In the genomic region with DNA sequence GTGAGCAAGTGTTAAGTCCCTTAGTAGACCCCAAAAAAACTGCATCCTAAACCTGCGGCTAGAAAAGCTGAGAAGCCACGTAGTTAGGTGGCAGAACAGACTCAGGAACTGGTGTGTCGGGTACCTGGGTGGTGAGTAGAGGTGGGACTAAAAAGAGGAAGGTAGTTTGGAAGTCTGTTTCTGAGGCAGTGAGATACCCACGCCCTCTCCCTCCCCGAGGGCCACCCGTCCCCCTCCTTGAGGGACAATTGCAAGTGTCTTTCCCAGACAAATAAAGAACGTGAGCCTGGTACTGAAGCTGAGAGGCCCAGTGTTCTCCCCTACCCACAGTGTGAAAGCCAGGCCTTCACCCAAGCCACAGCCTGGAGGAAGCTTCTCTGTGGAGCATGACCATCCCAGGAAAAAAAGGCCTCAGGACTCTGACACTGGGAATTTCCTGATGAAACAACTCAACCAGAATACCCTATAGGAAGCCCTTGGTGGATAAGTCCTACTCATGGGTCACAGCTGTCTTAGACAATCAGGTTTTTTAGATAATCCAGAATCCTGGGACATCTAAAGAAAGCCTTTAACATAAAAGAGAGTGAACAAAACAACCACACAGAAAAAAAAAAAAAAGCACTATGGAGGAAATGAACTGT, we compare ENCODE assay signal across 10 cellular contexts. TPM values are rescaled to one million over a fixed set of nuclear protein-coding genes. Genes with fewer than 3 reads are reported as not detected.
DNase-seq lines count a peak whose midpoint lies in the region; ATAC-seq, FAIRE-seq and TF ChIP-seq lines count a peak whose summit lies in the region.
"Had no signal": no experiment of that assay in that cellular context is flagged by ENCODE, and none has a peak within 500 bp of the region (broad histone marks: within the 10 kb centered on the region; RNA-seq: fewer than 3 reads in every experiment).

No MANE protein-coding gene starts in this region.

- no peaks in the 10 kb centered on the region for H3K27me3 ChIP-seq in keratinocyte (ENCODE audit: control insufficient read depth, extremely low read depth, insufficient read depth, low read length)
- no peaks in the 10 kb centered on the region for H3K27me3 ChIP-seq in A673 (replicated peaks; ENCODE audit: insufficient read depth, low read depth, low read length, poor library complexity)
- no peaks in the 10 kb centered on the region for H3K27me3 ChIP-seq in GM23248 (replicated peaks; ENCODE audit: insufficient read depth)
- H3K27me3 ChIP-seq: BE2C had no signal

- peak; percentile 41 for FAIRE-seq in keratinocyte (lab: Jason Lieb, UNC)

- H4K20me1 ChIP-seq in keratinocyte (ENCODE audit: control insufficient read depth, extremely low read depth, insufficient read depth, low read length) (no peaks in the 10 kb centered on the region), GM23248 (ENCODE audit: insufficient read depth) (no peaks in the 10 kb centered on the region)

- H3K27ac ChIP-seq in keratinocyte (ENCODE audit: control insufficient read depth, insufficient read depth, low read length) (no peak overlapping the region), A673 (ENCODE audit: low read depth, low read length, poor library complexity, severe bottlenecking) (no peak overlapping the region), GM23248 (no peak overlapping the region)

- no peaks in the 10 kb centered on the region for H3K9me1 ChIP-seq in keratinocyte (ENCODE audit: control insufficient read depth, extremely low read depth, insufficient read depth, low read length)

- H3K4me3 ChIP-seq in keratinocyte (ENCODE audit: control insufficient read depth in 2 of 3, extremely low read depth in 1 of 3, insufficient read depth in 2 of 3, low read depth in 1 of 3, low read length in 3 of 3) (no peak overlapping the region), A673 (ENCODE audit: low read depth, low read length, poor library complexity, severe bottlenecking) (no peak overlapping the region), GM23248 (no peak overlapping the region)

- H3K36me3 ChIP-seq in keratinocyte (ENCODE audit: control insufficient read depth in 2 of 2, extremely low read depth in 1 of 2, insufficient read depth in 2 of 2, low read length in 2 of 2) (no peaks in the 10 kb centered on the region), A673 (ENCODE audit: insufficient read depth, low read length, poor library complexity, severe bottlenecking) (no peaks in the 10 kb centered on the region), GM23248 (ENCODE audit: low read depth) (no peaks in the 10 kb centered on the region)
- H3K36me3 ChIP-seq: BE2C had no signal

- no peak overlapping the region for H3K4me2 ChIP-seq in keratinocyte (ENCODE audit: control insufficient read depth, extremely low read depth, insufficient read depth, low read depth, low read length)
- H3K4me2 ChIP-seq in GM23248 (ENCODE audit: unreplicated experiment) = no peak overlapping the region

- ATAC-seq in GM18498 (IDR thresholded peaks at IDR 0.05; ENCODE audit: unreplicated experiment) = peak; percentile 59
- ATAC-seq in GM21576 (IDR thresholded peaks at IDR 0.05; ENCODE audit: unreplicated experiment) = peak; percentile 83
- no peak for ATAC-seq in GM19467 (IDR thresholded peaks at IDR 0.05; ENCODE audit: unreplicated experiment)
- ATAC-seq in GM21723 (IDR thresholded peaks at IDR 0.05; ENCODE audit: unreplicated experiment) = no peak

- in situ Hi-C loops in GM23248 (cut with MboI) = no loop called here

- WGBS in GM23248 (ENCODE audit: low coverage in 1 of 2, low lambda C conversion rate in 2 of 2, missing lambda C conversion rate in 2 of 2), 2 experiments = 69 to 74% methylated on average over 7 of the region's 7 CpGs

- no peaks in the 10 kb centered on the region for H3K9me3 ChIP-seq in keratinocyte (ENCODE audit: control insufficient read depth, low read depth, low read length)
- no peaks in the 10 kb centered on the region for H3K9me3 ChIP-seq in A673 (ENCODE audit: low read depth, low read length, poor library complexity, severe bottlenecking)
- H3K9me3 ChIP-seq in GM23248 (ENCODE audit: low read depth) = no peaks in the 10 kb centered on the region
- H3K9me3 ChIP-seq: BE2C had no signal

- intact Hi-C loops in A673 (cut with micrococcal nuclease; ENCODE audit: unreplicated experiment) = no loop called here

- dilution Hi-C loops in keratinocyte (cut with MboI; ENCODE audit: extremely low pct_ligation_motif_present, low sequenced_read_pairs) = no loop called here

- TF ChIP-seq CTCF in keratinocyte (optimal IDR thresholded peaks at IDR 0.05 in 1 of 3, IDR thresholded peaks at IDR 0.05 in 1 of 3, conservative IDR thresholded peaks at IDR 0.05 in 1 of 3; ENCODE audit: extremely low read depth in 1 of 3, insufficient read depth in 2 of 3, low read length in 3 of 3) = no peak
- TF ChIP-seq CTCF in A673 (conservative IDR thresholded peaks at IDR 0.05; ENCODE audit: low read depth, low read length) = no peak

- H3K4me1 ChIP-seq in keratinocyte (ENCODE audit: control insufficient read depth, extremely low read depth, insufficient read depth, low read length) = no peaks in the 10 kb centered on the region
- H3K4me1 ChIP-seq in A673 (ENCODE audit: insufficient read depth, low read length, poor library complexity, severe bottlenecking) = no peaks in the 10 kb centered on the region
- H3K4me1 ChIP-seq in GM23248 (ENCODE audit: insufficient read depth) = no peaks in the 10 kb centered on the region
- H3K4me1 ChIP-seq: BE2C had no signal

- no peaks in the 10 kb centered on the region for H3K9me2 ChIP-seq in GM23248 (ENCODE audit: insufficient read depth)

- DNase-seq in NOMO-1 treated with DMSO at 0.1 percent for 48 hours (lab: John Stamatoyannopoulos, UW; ENCODE audit: unreplicated experiment) (peak; percentile 42), keratinocyte (ENCODE audit: low read depth, low spot score) (no peak), A673 (ENCODE audit: low spot score) (no peak), GM23248 (no peak)
- DNase-seq: BE2C; stimulated activated CD4-positive, alpha-beta T cell treated with anti-CD3 and anti-CD28 coated beads, Interleukin-15, amount 100 ng/mL, for 24 hours had no signal

- H3K9ac ChIP-seq in keratinocyte (ENCODE audit: control insufficient read depth, extremely low read depth, insufficient read depth, low read length) (no peak overlapping the region), GM23248 (no peak overlapping the region)

- CTCF ChIA-PET in A673 (lab: Charles Lee) = no interaction called here

- H3K79me2 ChIP-seq in keratinocyte (ENCODE audit: control insufficient read depth, insufficient read depth, low read length) (no peaks in the 10 kb centered on the region), GM23248 (ENCODE audit: insufficient read depth) (no peaks in the 10 kb centered on the region)

- no peak overlapping the region for H2AFZ ChIP-seq in keratinocyte (ENCODE audit: control insufficient read depth, low read length)
- H2AFZ ChIP-seq in GM23248 = no peak overlapping the region

- no TSS peak for BruUV-seq in A673 (replicated peaks; lab: Mats Ljungman, UMichigan)

- H3F3A ChIP-seq in GM23248 (ENCODE audit: insufficient read depth) = no peaks in the 10 kb centered on the region

- POLR2A ChIA-PET in A673 (lab: Charles Lee; ENCODE audit: low non-redundant PET) = no interaction called here

RNA-seq across cellular contexts. Expression of gene CD74, which starts 7.0 kb away (rescaled TPM):
- 0.71 to 1.8 TPM (median 1.3 TPM) in 3 replicates for polyA plus RNA-seq in keratinocyte
- 0.24 TPM for polyA plus RNA-seq in keratinocyte (2011; ENCODE audit: low read depth)
- polyA plus RNA-seq in keratinocyte (2011; cell fraction: cytosol; rRNA removed) = 1.1 and 1.5 TPM in 2 replicates
- 1.8 and 2.2 TPM in 2 replicates for polyA plus RNA-seq in keratinocyte (2011; cell fraction: nucleus; rRNA removed)
- polyA plus RNA-seq in keratinocyte (2012; ENCODE audit: low replicate concordance) = 0.52 and 2.0 TPM in 2 replicates
- polyA minus RNA-seq in keratinocyte = 0.90 to 1.9 TPM (median 0.96 TPM) in 3 replicates
- not detected for polyA minus RNA-seq in keratinocyte (2011; cell fraction: cytosol; rRNA and poly(A)+ RNA removed)
- polyA minus RNA-seq in keratinocyte (2011; cell fraction: nucleus; rRNA and poly(A)+ RNA removed) = 0.32 and 2.6 TPM in 2 replicates
- total RNA-seq in A673 (2021) = not detected in 2 replicates
- total RNA-seq in GM23248 (2014; rRNA removed; shearing (Covaris generic)) = 0.25 TPM in 1 of 2 replicates, not detected in the other
- polyA plus RNA-seq in GM23248 (2016; fragmentation: Nextera tagmentation; extraction: Ambion mirVana) = 2.7 and 6.1 TPM in 2 replicates

RNA-seq across cellular contexts. Expression of gene RPS14, which starts 29.8 kb away (rescaled TPM):
- polyA plus RNA-seq in keratinocyte = 3,540 to 4,624 TPM (median 3,588 TPM) in 3 replicates
- 630 TPM for polyA plus RNA-seq in keratinocyte (2011; ENCODE audit: low read depth)
- polyA plus RNA-seq in keratinocyte (2011; cell fraction: cytosol; rRNA removed) = 6,466 and 6,976 TPM in 2 replicates
- 1,255 and 1,377 TPM in 2 replicates for polyA plus RNA-seq in keratinocyte (2011; cell fraction: nucleus; rRNA removed)
- 2,935 and 4,321 TPM in 2 replicates for polyA plus RNA-seq in keratinocyte (2012; ENCODE audit: low replicate concordance)
- 778 to 1,315 TPM (median 1,196 TPM) in 3 replicates for polyA minus RNA-seq in keratinocyte
- 781 TPM for polyA minus RNA-seq in keratinocyte (2011; cell fraction: cytosol; rRNA and poly(A)+ RNA removed)
- polyA minus RNA-seq in keratinocyte (2011; cell fraction: nucleus; rRNA and poly(A)+ RNA removed) = 129 and 187 TPM in 2 replicates
- total RNA-seq in A673 (2021) = 1,789 and 1,909 TPM in 2 replicates
- 1,694 and 1,749 TPM in 2 replicates for total RNA-seq in GM23248 (2014; rRNA removed; shearing (Covaris generic))
- 1,343 and 1,380 TPM in 2 replicates for polyA plus RNA-seq in GM23248 (2016; fragmentation: Nextera tagmentation; extraction: Ambion mirVana)

Comparison
In these comparisons a context has a peak if more than half of its experiments do, and no peak if none do; other contexts are left out.
1. ATAC-seq: peak in GM18498 (single experiment) and GM21576 (single experiment); none in GM19467 (single experiment) and GM21723 (single experiment).